In the genomic region with DNA sequence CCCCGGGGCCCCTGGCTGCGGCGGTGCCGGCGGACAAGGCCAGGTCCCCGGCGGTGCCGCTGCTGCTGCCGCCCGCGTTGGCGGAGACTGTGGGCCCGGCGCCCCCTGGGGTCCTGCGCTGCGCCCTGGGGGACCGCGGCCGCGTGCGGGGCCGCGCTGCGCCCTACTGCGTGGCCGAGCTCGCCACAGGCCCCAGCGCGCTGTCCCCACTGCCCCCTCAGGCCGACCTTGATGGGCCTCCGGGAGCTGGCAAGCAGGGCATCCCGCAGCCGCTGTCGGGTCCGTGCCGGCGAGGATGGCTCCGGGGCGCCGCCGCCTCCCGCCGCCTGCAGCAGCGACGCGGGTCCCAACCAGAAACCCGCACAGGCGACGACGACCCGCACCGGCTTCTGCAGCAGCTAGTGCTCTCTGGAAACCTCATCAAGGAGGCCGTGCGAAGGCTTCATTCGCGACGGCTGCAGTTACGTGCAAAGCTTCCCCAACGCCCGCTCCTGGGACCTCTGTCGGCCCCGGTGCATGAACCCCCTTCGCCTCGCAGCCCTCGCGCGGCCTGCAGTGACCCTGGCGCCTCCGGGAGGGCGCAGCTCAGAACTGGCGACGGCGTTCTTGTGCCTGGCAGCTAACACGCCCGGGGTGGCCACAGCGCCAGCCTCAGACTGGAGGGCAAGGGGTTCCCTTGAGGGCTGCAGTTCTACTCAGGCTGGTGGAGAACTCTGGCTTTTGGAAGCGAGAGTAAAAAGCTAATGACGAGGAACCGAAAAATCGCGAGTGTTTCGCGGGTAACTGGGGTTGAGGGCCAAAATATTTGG, we compare ENCODE assay signal across 1 cellular context.
TF ChIP-seq lines count a peak whose summit lies in the region.

No MANE protein-coding gene starts in this region.

TF ChIP-seq in WTC11, 78 proteins besides CTCF, POLR2A, EP300 and RAD21 (continued from another document):
- TF ChIP-seq, protein P1, sequence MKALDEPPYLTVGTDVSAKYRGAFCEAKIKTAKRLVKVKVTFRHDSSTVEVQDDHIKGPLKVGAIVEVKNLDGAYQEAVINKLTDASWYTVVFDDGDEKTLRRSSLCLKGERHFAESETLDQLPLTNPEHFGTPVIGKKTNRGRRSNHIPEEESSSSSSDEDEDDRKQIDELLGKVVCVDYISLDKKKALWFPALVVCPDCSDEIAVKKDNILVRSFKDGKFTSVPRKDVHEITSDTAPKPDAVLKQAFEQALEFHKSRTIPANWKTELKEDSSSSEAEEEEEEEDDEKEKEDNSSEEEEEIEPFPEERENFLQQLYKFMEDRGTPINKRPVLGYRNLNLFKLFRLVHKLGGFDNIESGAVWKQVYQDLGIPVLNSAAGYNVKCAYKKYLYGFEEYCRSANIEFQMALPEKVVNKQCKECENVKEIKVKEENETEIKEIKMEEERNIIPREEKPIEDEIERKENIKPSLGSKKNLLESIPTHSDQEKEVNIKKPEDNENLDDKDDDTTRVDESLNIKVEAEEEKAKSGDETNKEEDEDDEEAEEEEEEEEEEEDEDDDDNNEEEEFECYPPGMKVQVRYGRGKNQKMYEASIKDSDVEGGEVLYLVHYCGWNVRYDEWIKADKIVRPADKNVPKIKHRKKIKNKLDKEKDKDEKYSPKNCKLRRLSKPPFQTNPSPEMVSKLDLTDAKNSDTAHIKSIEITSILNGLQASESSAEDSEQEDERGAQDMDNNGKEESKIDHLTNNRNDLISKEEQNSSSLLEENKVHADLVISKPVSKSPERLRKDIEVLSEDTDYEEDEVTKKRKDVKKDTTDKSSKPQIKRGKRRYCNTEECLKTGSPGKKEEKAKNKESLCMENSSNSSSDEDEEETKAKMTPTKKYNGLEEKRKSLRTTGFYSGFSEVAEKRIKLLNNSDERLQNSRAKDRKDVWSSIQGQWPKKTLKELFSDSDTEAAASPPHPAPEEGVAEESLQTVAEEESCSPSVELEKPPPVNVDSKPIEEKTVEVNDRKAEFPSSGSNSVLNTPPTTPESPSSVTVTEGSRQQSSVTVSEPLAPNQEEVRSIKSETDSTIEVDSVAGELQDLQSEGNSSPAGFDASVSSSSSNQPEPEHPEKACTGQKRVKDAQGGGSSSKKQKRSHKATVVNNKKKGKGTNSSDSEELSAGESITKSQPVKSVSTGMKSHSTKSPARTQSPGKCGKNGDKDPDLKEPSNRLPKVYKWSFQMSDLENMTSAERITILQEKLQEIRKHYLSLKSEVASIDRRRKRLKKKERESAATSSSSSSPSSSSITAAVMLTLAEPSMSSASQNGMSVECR (CRISPR knock-in tag; IDR thresholded peaks at IDR 0.05; ENCODE audit: borderline replicate concordance) = peak; percentile 42; the same call in 1 of the 2 replicates
- 0 out of 2 replicates have a peak, but pooled peaks have one; percentile 5 for TF ChIP-seq ATF1 (CRISPR knock-in tag; IDR thresholded peaks at IDR 0.05)
- TF ChIP-seq, protein P2, sequence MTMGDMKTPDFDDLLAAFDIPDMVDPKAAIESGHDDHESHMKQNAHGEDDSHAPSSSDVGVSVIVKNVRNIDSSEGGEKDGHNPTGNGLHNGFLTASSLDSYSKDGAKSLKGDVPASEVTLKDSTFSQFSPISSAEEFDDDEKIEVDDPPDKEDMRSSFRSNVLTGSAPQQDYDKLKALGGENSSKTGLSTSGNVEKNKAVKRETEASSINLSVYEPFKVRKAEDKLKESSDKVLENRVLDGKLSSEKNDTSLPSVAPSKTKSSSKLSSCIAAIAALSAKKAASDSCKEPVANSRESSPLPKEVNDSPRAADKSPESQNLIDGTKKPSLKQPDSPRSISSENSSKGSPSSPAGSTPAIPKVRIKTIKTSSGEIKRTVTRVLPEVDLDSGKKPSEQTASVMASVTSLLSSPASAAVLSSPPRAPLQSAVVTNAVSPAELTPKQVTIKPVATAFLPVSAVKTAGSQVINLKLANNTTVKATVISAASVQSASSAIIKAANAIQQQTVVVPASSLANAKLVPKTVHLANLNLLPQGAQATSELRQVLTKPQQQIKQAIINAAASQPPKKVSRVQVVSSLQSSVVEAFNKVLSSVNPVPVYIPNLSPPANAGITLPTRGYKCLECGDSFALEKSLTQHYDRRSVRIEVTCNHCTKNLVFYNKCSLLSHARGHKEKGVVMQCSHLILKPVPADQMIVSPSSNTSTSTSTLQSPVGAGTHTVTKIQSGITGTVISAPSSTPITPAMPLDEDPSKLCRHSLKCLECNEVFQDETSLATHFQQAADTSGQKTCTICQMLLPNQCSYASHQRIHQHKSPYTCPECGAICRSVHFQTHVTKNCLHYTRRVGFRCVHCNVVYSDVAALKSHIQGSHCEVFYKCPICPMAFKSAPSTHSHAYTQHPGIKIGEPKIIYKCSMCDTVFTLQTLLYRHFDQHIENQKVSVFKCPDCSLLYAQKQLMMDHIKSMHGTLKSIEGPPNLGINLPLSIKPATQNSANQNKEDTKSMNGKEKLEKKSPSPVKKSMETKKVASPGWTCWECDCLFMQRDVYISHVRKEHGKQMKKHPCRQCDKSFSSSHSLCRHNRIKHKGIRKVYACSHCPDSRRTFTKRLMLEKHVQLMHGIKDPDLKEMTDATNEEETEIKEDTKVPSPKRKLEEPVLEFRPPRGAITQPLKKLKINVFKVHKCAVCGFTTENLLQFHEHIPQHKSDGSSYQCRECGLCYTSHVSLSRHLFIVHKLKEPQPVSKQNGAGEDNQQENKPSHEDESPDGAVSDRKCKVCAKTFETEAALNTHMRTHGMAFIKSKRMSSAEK (CRISPR knock-in tag; IDR thresholded peaks at IDR 0.05; ENCODE audit: borderline replicate concordance) = no peak
